In the genomic region with DNA sequence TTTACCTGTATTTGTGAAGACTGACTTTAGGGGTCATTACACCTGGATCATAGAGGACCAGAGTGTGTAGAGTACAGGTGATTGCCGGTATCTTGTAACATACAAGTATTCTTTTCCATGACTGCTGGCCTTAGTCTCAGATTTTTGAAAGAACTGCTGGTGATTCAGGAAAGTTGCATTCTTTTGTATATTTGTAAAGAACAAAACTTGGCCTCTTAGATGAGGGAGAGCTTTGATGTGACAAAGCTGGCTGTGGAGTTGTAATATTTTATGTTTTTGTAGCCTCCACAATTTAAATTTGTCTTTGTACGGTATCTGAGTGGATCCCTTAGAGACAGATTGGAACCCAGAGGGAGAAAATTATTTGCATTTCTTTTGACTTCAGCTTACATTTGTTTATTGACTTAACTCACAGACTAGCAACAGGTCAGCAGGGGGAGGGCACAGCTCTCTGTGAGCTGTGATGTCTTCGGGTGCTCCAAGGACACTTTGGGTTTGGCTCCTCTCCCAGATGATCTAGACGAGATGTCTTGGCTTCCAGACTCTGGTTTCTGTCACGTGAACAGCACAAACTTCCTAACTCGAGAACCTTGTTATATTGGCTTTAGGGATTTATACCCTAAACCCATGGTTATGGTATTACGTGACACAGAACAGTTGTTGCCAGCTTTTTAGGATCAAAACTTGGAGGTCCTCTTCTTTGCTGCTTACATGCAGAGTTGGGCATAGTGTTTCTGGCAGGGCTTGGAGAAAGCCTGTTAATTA, we compare ENCODE assay signal across 8 cellular contexts.
A peak's percentile ranks its signal among the peaks of the same experiment; 100 is the strongest.
DNase-seq lines count a peak whose midpoint lies in the region; ATAC-seq and TF ChIP-seq lines count a peak whose summit lies in the region.

No MANE protein-coding gene starts in this region.

- H3K9me3 ChIP-seq in adipocyte (ENCODE audit: control insufficient read depth, low read length) (no peaks in the 10 kb centered on the region), right cardiac atrium (ENCODE audit: control insufficient read depth, low read length) (no peaks in the 10 kb centered on the region), suprapubic skin (no peaks in the 10 kb centered on the region)

- TF ChIP-seq EP300 in suprapubic skin (IDR thresholded peaks at IDR 0.05): no peak

- H3K27ac ChIP-seq in right cardiac atrium (ENCODE audit: low read length): peak overlapping the region; percentile 99
- peak overlapping the region; percentile 84 for H3K27ac ChIP-seq in suprapubic skin

- 11% methylated on average over 7 of the region's 7 CpGs for WGBS in right cardiac atrium
- WGBS in suprapubic skin: 17% methylated on average over 7 of the region's 7 CpGs

- H3K36me3 Mint-ChIP-seq in progenitor cell of endocrine pancreas (ENCODE audit: insufficient read depth) (peaks cover 4% of the 10 kb centered on the region), glutamatergic neuron (ENCODE audit: unreplicated experiment) (no peaks in the 10 kb centered on the region)

- no peaks in the 10 kb centered on the region for H3K27me3 Mint-ChIP-seq in progenitor cell of endocrine pancreas
- H3K27me3 Mint-ChIP-seq in glutamatergic neuron (ENCODE audit: unreplicated experiment): no peaks in the 10 kb centered on the region

- H3K27ac Mint-ChIP-seq in progenitor cell of endocrine pancreas (no peak overlapping the region), glutamatergic neuron (ENCODE audit: unreplicated experiment) (no peak overlapping the region)

- TF ChIP-seq POLR2A in suprapubic skin (IDR thresholded peaks at IDR 0.05): no peak

- no peak overlapping the region for H3K4me3 Mint-ChIP-seq in progenitor cell of endocrine pancreas (ENCODE audit: low read depth)
- H3K4me3 Mint-ChIP-seq in glutamatergic neuron (ENCODE audit: unreplicated experiment): no peak overlapping the region

- H3K9ac ChIP-seq in adipocyte (ENCODE audit: low read length): peak overlapping the region; percentile 72

- peaks cover 43% of the 10 kb centered on the region for H3K4me1 ChIP-seq in adipocyte (ENCODE audit: control insufficient read depth, insufficient read depth, low read length)
- peaks cover 22% of the 10 kb centered on the region for H3K4me1 ChIP-seq in right cardiac atrium (ENCODE audit: control insufficient read depth, insufficient read depth, low read length)
- H3K4me1 ChIP-seq in suprapubic skin: peaks cover 48% of the 10 kb centered on the region

- H3K27me3 ChIP-seq in adipocyte (replicated peaks; ENCODE audit: control insufficient read depth, insufficient read depth, low read length) (no peaks in the 10 kb centered on the region), right cardiac atrium (ENCODE audit: control insufficient read depth, insufficient read depth) (no peaks in the 10 kb centered on the region), suprapubic skin (no peaks in the 10 kb centered on the region)

- intact Hi-C loops in right cardiac atrium (cut with DNase I): loop anchor here in 1 of 4 donors (5.0 kb wide), 1 partner anchor 127 kb away; no protein-coding TSS in a partner anchor

- ATAC-seq in HG02981 (IDR thresholded peaks at IDR 0.05; ENCODE audit: unreplicated experiment): peak; percentile 19
- peak; percentile 85 to 89 for ATAC-seq in right cardiac atrium
- no peak for ATAC-seq in HG03280 (IDR thresholded peaks at IDR 0.05; ENCODE audit: unreplicated experiment)

- TF ChIP-seq CTCF in suprapubic skin (IDR thresholded peaks at IDR 0.05): no peak
- TF ChIP-seq CTCF in progenitor cell of endocrine pancreas (IDR thresholded peaks at IDR 0.05; ENCODE audit: unreplicated experiment): no peak
- no peak for TF ChIP-seq CTCF in glutamatergic neuron (IDR thresholded peaks at IDR 0.05; ENCODE audit: partially characterized antibody, unreplicated experiment)

- H3K4me1 Mint-ChIP-seq in progenitor cell of endocrine pancreas (ENCODE audit: low read depth): peaks cover 11% of the 10 kb centered on the region
- peaks cover 8% of the 10 kb centered on the region for H3K4me1 Mint-ChIP-seq in glutamatergic neuron (ENCODE audit: low read depth, unreplicated experiment)

- no peaks in the 10 kb centered on the region for H3K9me3 Mint-ChIP-seq in progenitor cell of endocrine pancreas (ENCODE audit: low read depth)
- peaks cover 2% of the 10 kb centered on the region for H3K9me3 Mint-ChIP-seq in glutamatergic neuron (ENCODE audit: unreplicated experiment)

- DNase-seq in adipocyte (ENCODE audit: low read depth) (peak; percentile 95), right cardiac atrium (peak; percentile 68 to 87 (median 78)), suprapubic skin (ENCODE audit: low spot score in 2 of 2) (peak in 1 of 2 donors; percentile 69), progenitor cell of endocrine pancreas (ENCODE audit: low spot score, unreplicated experiment) (no peak), glutamatergic neuron (no peak)
- no peak for DNase-seq in stimulated activated naive CD4-positive, alpha-beta T cell (lab: John Stamatoyannopoulos, UW)

- H3K36me3 ChIP-seq in adipocyte (ENCODE audit: control insufficient read depth, insufficient read depth, low read length, severe bottlenecking): no peaks in the 10 kb centered on the region
- H3K36me3 ChIP-seq in suprapubic skin: no peaks in the 10 kb centered on the region

- H3K4me3 ChIP-seq in adipocyte (ENCODE audit: low read length) (peak overlapping the region; percentile 59), right cardiac atrium (ENCODE audit: low read length) (no peak overlapping the region), suprapubic skin (no peak overlapping the region)

Comparison
In these comparisons a context has a peak if more than half of its experiments do, and no peak if none do; other contexts are left out.
1. DNase-seq: peak in adipocyte (single experiment) and right cardiac atrium (3 of 3); none in progenitor cell of endocrine pancreas (single experiment), glutamatergic neuron (single experiment) and stimulated activated naive CD4-positive, alpha-beta T cell (0 of 6).